8 cellular contexts compared by ENCODE assay signal in genomic region chr6:33271098-33271607, GRCh38. TPM values are rescaled to one million over a fixed set of nuclear protein-coding genes. Genes with fewer than 3 reads are reported as not detected.
DNase-seq lines count a peak whose midpoint lies in the region; ATAC-seq and TF ChIP-seq lines count a peak whose summit lies in the region.

No MANE protein-coding gene starts in this region.

- in situ Hi-C loops in GM13976 (cut with MboI; ENCODE audit: low sequenced_read_pairs, unreplicated experiment) = no loop called here

- intact Hi-C loops in naive thymus-derived CD4-positive, alpha-beta T cell (cut with micrococcal nuclease) = loop anchor here (1.0 to 10.0 kb wide), 14 partner anchors 18 to 1076 kb away; partner anchors contain the start of genes KIFC1 (in 2 of the 2), PFDN6 (in 2 of the 2), RXRB (in 2 of the 2) and SLC39A7 (in 2 of the 2)
- intact Hi-C loops in posterior vena cava (cut with DNase I) = no loop called here

- H3K36me3 ChIP-seq in duodenal mucosa (ENCODE audit: control insufficient read depth in 1 of 2, insufficient read depth in 2 of 2, low read length in 2 of 2) = peaks cover 46 to 59% of the 10 kb centered on the region in 2 donors
- H3K36me3 ChIP-seq in naive thymus-derived CD4-positive, alpha-beta T cell (ENCODE audit: control insufficient read depth in 2 of 3, insufficient read depth in 3 of 3, low read length in 3 of 3) = peaks cover 17 to 57% (median 26%) of the 10 kb centered on the region in 3 experiments

- H3K4me1 ChIP-seq in duodenal mucosa (ENCODE audit: control insufficient read depth in 1 of 2, insufficient read depth in 2 of 2, low read length in 2 of 2) = peaks cover 35 to 43% of the 10 kb centered on the region in 2 donors
- H3K4me1 ChIP-seq in naive thymus-derived CD4-positive, alpha-beta T cell (ENCODE audit: control insufficient read depth in 2 of 2, insufficient read depth in 2 of 2, low read length in 2 of 2) = peaks cover 39 to 41% of the 10 kb centered on the region in 2 donors

- POLR2A ChIA-PET in activated CD4-positive, alpha-beta T cell treated with anti-CD3 and anti-CD28 coated beads, Interleukin-2, amount 10 ng/mL, durations not matched to agents 7 days and 5 days (lab: Charles Lee) = interaction anchor here (1.2 to 1.8 kb wide), 3 partner anchors 22 to 300 kb away, joined by 7 to 11 read pairs (median 11); partner anchors contain the start of gene RGL2
- POLR2A ChIA-PET in naive thymus-derived CD4-positive, alpha-beta T cell (lab: Charles Lee) = interaction anchor here (0.6 to 5.6 kb wide), 34 partner anchors 8 to 1689 kb away, joined by 3 to 101 read pairs (median 8); partner anchors contain the start of genes BRD2, CUTA, HSD17B8 and LTB

- peaks cover 65% of the 10 kb centered on the region for H3K36me3 Mint-ChIP-seq in activated CD4-positive, alpha-beta T cell treated with anti-CD3 and anti-CD28 coated beads, Interleukin-2, amount 10 ng/mL, durations not matched to agents 7 days and 5 days (ENCODE audit: low read depth)
- H3K36me3 Mint-ChIP-seq in naive thymus-derived CD4-positive, alpha-beta T cell = peaks cover 5 to 50% (median 28%) of the 10 kb centered on the region in 5 donors

- peaks cover 56% of the 10 kb centered on the region for H3K4me1 Mint-ChIP-seq in activated CD4-positive, alpha-beta T cell treated with anti-CD3 and anti-CD28 coated beads, Interleukin-2, amount 10 ng/mL, durations not matched to agents 7 days and 5 days
- H3K4me1 Mint-ChIP-seq in naive thymus-derived CD4-positive, alpha-beta T cell = peaks cover 36 to 76% (median 60%) of the 10 kb centered on the region in 7 donors

- no peak for TF ChIP-seq CTCF in GM13976 (IDR thresholded peaks at IDR 0.05; ENCODE audit: borderline replicate concordance, control extremely low read depth, extremely low read depth, insufficient read depth, missing control alignments)

- H3K4me3 Mint-ChIP-seq in activated CD4-positive, alpha-beta T cell treated with anti-CD3 and anti-CD28 coated beads, Interleukin-2, amount 10 ng/mL, durations not matched to agents 7 days and 5 days = peak overlapping the region; percentile 95
- peak overlapping the region; percentile 87 to 100 (median 98) for H3K4me3 Mint-ChIP-seq in naive thymus-derived CD4-positive, alpha-beta T cell

- no peaks in the 10 kb centered on the region for H3K9me3 ChIP-seq in duodenal mucosa (ENCODE audit: control insufficient read depth in 1 of 2, low read length in 2 of 2)
- H3K9me3 ChIP-seq in naive thymus-derived CD4-positive, alpha-beta T cell (ENCODE audit: control insufficient read depth in 2 of 3, low read length in 3 of 3) = no peaks in the 10 kb centered on the region

- H3K27me3 ChIP-seq in duodenal mucosa (ENCODE audit: control insufficient read depth in 1 of 2, insufficient read depth in 2 of 2, low read length in 2 of 2) = no peaks in the 10 kb centered on the region
- no peaks in the 10 kb centered on the region for H3K27me3 ChIP-seq in naive thymus-derived CD4-positive, alpha-beta T cell (ENCODE audit: control insufficient read depth in 2 of 2, insufficient read depth in 2 of 2, low read length in 2 of 2)

- H3K27ac Mint-ChIP-seq in activated CD4-positive, alpha-beta T cell treated with anti-CD3 and anti-CD28 coated beads, Interleukin-2, amount 10 ng/mL, durations not matched to agents 7 days and 5 days = peak overlapping the region; percentile 98
- H3K27ac Mint-ChIP-seq in naive thymus-derived CD4-positive, alpha-beta T cell = peak overlapping the region; percentile 95 to 100 (median 99)

- CTCF ChIA-PET in activated CD4-positive, alpha-beta T cell treated with anti-CD3 and anti-CD28 coated beads, Interleukin-2, amount 10 ng/mL, durations not matched to agents 7 days and 5 days (lab: Charles Lee) = interaction anchor here (0.6 to 3.6 kb wide), 7 partner anchors 10 to 147 kb away, joined by 3 to 13 read pairs (median 6); partner anchors contain the start of genes CUTA, PFDN6 and WDR46
- CTCF ChIA-PET in naive thymus-derived CD4-positive, alpha-beta T cell (lab: Charles Lee) = interaction anchor here (1.0 to 3.6 kb wide), 7 partner anchors 18 to 337 kb away, joined by 3 to 24 read pairs (median 10); partner anchors contain the start of genes PFDN6, RGL2 and WDR46

- H3K27ac ChIP-seq in duodenal mucosa (ENCODE audit: low read depth, low read length) = peak overlapping the region; percentile 92
- peak overlapping the region; percentile 91 for H3K27ac ChIP-seq in naive thymus-derived CD4-positive, alpha-beta T cell (ENCODE audit: low read depth, low read length)

- peak overlapping the region; percentile 78 to 98 for H3K9ac ChIP-seq in duodenal mucosa (ENCODE audit: low read depth in 1 of 2, low read length in 2 of 2)

- H3K4me3 ChIP-seq in duodenal mucosa (ENCODE audit: low read depth in 1 of 2, low read length in 2 of 2) = peak overlapping the region; percentile 81 to 98
- peak overlapping the region; percentile 93 for H3K4me3 ChIP-seq in naive thymus-derived CD4-positive, alpha-beta T cell (ENCODE audit: low read length)

- H3K27me3 Mint-ChIP-seq in activated CD4-positive, alpha-beta T cell treated with anti-CD3 and anti-CD28 coated beads, Interleukin-2, amount 10 ng/mL, durations not matched to agents 7 days and 5 days = no peaks in the 10 kb centered on the region
- peaks cover 0 to 3% (median 0%) of the 10 kb centered on the region in 5 donors for H3K27me3 Mint-ChIP-seq in naive thymus-derived CD4-positive, alpha-beta T cell

- DNase-seq in activated CD4-positive, alpha-beta T cell treated with anti-CD3 and anti-CD28 coated beads, Interleukin-2, amount 10 ng/mL, durations not matched to agents 7 days and 5 days = no peak
- DNase-seq in activated CD4-positive, alpha-beta T cell treated with anti-CD3 and anti-CD28 coated beads, Interleukin-2, amount 50 U/mL, for 1 hour = no peak
- peak; percentile 35 for DNase-seq in MV-4-11 (lab: John Stamatoyannopoulos, UW)
- DNase-seq in naive thymus-derived CD4-positive, alpha-beta T cell = no peak
- DNase-seq in posterior vena cava (ENCODE audit: low spot score) = no peak
- DNase-seq in GM13976 (ENCODE audit: low spot score) = no peak
- DNase-seq in NCI-H1105 (lab: John Stamatoyannopoulos, UW) = no peak

- H3K9me3 Mint-ChIP-seq in activated CD4-positive, alpha-beta T cell treated with anti-CD3 and anti-CD28 coated beads, Interleukin-2, amount 10 ng/mL, durations not matched to agents 7 days and 5 days = no peaks in the 10 kb centered on the region
- H3K9me3 Mint-ChIP-seq in naive thymus-derived CD4-positive, alpha-beta T cell = peaks cover 0 to 5% (median 0%) of the 10 kb centered on the region in 11 donors

- peak; percentile 50 for ATAC-seq in naive thymus-derived CD4-positive, alpha-beta T cell

RNA-seq across cellular contexts. Expression of gene VPS52, which starts 0.5 kb away (rescaled TPM):
- total RNA-seq in activated CD4-positive, alpha-beta T cell treated with anti-CD3 and anti-CD28 coated beads, Interleukin-2, amount 10 ng/mL, durations not matched to agents 7 days and 5 days = 10 to 100 TPM; 79.1 to 84.0 TPM
- total RNA-seq in naive thymus-derived CD4-positive, alpha-beta T cell = 100 to 1,000 TPM in 2 of 5 experiments, 10 to 100 TPM in 3; 74.3 to 110 (median 90.5) TPM
- polyA plus RNA-seq in naive thymus-derived CD4-positive, alpha-beta T cell = 10 to 100 TPM; 15.5 to 26.8 TPM
- 10 to 100 TPM; 27.8 to 44.0 TPM for total RNA-seq in posterior vena cava

RNA-seq across cellular contexts. Expression of gene RPS18, which starts 0.7 kb away (rescaled TPM):
- total RNA-seq in activated CD4-positive, alpha-beta T cell treated with anti-CD3 and anti-CD28 coated beads, Interleukin-2, amount 10 ng/mL, durations not matched to agents 7 days and 5 days = 1,000 to 10,000 TPM; 2,438 to 3,135 TPM
- 1,000 to 10,000 TPM; 2,454 to 4,896 (median 3,431) TPM for total RNA-seq in naive thymus-derived CD4-positive, alpha-beta T cell
- polyA plus RNA-seq in naive thymus-derived CD4-positive, alpha-beta T cell = over 10,000 TPM in 1 of 2 donors, 1,000 to 10,000 TPM in 1; 8,513 to 10,735 TPM
- total RNA-seq in posterior vena cava = 1,000 to 10,000 TPM; 1,709 to 1,844 TPM

RNA-seq across cellular contexts. Expression of gene B3GALT4, which starts 5.8 kb away (rescaled TPM):
- total RNA-seq in activated CD4-positive, alpha-beta T cell treated with anti-CD3 and anti-CD28 coated beads, Interleukin-2, amount 10 ng/mL, durations not matched to agents 7 days and 5 days = 10 to 100 TPM; 18.3 to 21.5 TPM
- total RNA-seq in naive thymus-derived CD4-positive, alpha-beta T cell = 10 to 100 TPM; 12.9 to 48.0 (median 18.2) TPM
- 10 to 100 TPM; 18.9 to 27.3 TPM for polyA plus RNA-seq in naive thymus-derived CD4-positive, alpha-beta T cell
- total RNA-seq in posterior vena cava = 10 to 100 TPM in 1 of 2 donors, 1 to 10 TPM in 1; 9.5 to 14.1 TPM

RNA-seq across cellular contexts. Expression of gene WDR46, which starts 17.9 kb away (rescaled TPM):
- 10 to 100 TPM; 53.4 to 54.8 TPM for total RNA-seq in activated CD4-positive, alpha-beta T cell treated with anti-CD3 and anti-CD28 coated beads, Interleukin-2, amount 10 ng/mL, durations not matched to agents 7 days and 5 days
- total RNA-seq in naive thymus-derived CD4-positive, alpha-beta T cell = 10 to 100 TPM; 25.3 to 62.7 (median 52.7) TPM
- polyA plus RNA-seq in naive thymus-derived CD4-positive, alpha-beta T cell = 10 to 100 TPM; 55.2 to 82.9 TPM
- 10 to 100 TPM; 31.7 to 40.3 TPM for total RNA-seq in posterior vena cava

RNA-seq across cellular contexts. Expression of gene PFDN6, which starts 18.2 kb away (rescaled TPM):
- total RNA-seq in activated CD4-positive, alpha-beta T cell treated with anti-CD3 and anti-CD28 coated beads, Interleukin-2, amount 10 ng/mL, durations not matched to agents 7 days and 5 days = 10 to 100 TPM; 57.0 to 67.2 TPM
- 10 to 100 TPM; 14.6 to 73.2 (median 35.5) TPM for total RNA-seq in naive thymus-derived CD4-positive, alpha-beta T cell
- 10 to 100 TPM; 26.5 to 36.3 TPM for polyA plus RNA-seq in naive thymus-derived CD4-positive, alpha-beta T cell
- total RNA-seq in posterior vena cava = 10 to 100 TPM; 29.1 to 31.0 TPM

Comparison
In these comparisons a context has a peak if more than half of its experiments do, and no peak if none do; other contexts are left out.
1. intact Hi-C loops: an anchor here in naive thymus-derived CD4-positive, alpha-beta T cell (1.0 to 10.0 kb wide); none called in posterior vena cava.